In the genomic region with DNA sequence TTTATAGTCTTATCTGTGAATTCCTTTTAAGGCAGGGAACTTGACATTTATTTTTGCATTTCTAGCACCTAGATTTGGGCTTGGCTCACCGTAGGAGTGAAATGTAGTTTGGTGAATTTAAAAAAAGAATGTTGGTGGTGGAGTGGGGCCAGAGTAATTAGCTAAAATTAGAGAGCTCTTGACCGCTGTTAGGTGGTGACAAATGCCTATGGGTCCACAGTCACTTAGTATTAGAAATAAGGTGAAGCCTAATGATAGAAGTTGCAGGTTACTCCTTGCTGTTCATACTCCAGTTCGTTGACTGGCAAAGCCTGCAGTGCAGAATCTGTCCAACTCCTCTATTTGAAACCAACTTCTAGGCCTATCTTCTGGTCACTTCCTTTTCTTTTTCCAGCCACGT, we compare ENCODE assay signal across 33 cellular contexts.
"Had no signal": no experiment of that assay in that cellular context is flagged by ENCODE, and none has a peak within 500 bp of the region (broad histone marks: within the 10 kb centered on the region; RNA-seq: fewer than 3 reads in every experiment).

No MANE protein-coding gene starts in this region.

- DNase-seq: activated B cell treated with CpG ODN at 0.5 μM for 24 hours; activated CD4-positive, alpha-beta memory T cell treated with anti-CD3 and anti-CD28 coated beads, Interleukin-2, amount 10 ng/mL, durations not matched to agents 7 days and 5 days; activated CD4-positive, alpha-beta T cell treated with anti-CD3 and anti-CD28 coated beads for 4 hours; activated CD4-positive, alpha-beta T cell treated with anti-CD3 and anti-CD28 coated beads, Interleukin-2, amount 10 ng/mL, durations not matched to agents 24 days and 14 days; activated CD4-positive, alpha-beta T cell treated with anti-CD3 and anti-CD28 coated beads, Interleukin-2, amount 50 U/mL, for 48 hours; activated CD4-positive, CD25-positive, alpha-beta regulatory T cell treated with anti-CD3 and anti-CD28 coated beads, Interleukin-2, amount 50 U/mL, for 72 hours; activated CD8-positive, alpha-beta memory T cell treated with anti-CD3 and anti-CD28 coated beads, Interleukin-2, amount 50 U/mL, for 4 hours; activated gamma-delta T cell; activated naive CD4-positive, alpha-beta T cell treated with anti-CD3 and anti-CD28 coated beads, Interleukin-2, amount 10 ng/mL, durations not matched to agents 7 days and 5 days; activated naive CD4-positive, alpha-beta T cell treated with Interleukin-2 at 50 U/mL for 16 hours; activated naive CD8-positive, alpha-beta T cell treated with anti-CD3 and anti-CD28 coated beads, Interleukin-2, amount 10 ng/mL, durations not matched to agents 7 days and 5 days; activated naive CD8-positive, alpha-beta T cell treated with anti-CD3 and anti-CD28 coated beads, Interleukin-2, amount 50 U/mL, for 24 hours; activated T-cell treated with anti-CD3 and anti-CD28 coated beads for 4 hours; activated T-cell treated with anti-CD3 and anti-CD28 coated beads, Interleukin-2, amount 50 U/mL, for 1 hour; activated T-cell treated with anti-CD3 and anti-CD28 coated beads, Interleukin-2, amount 50 U/mL, for 4 hours; activated T-cell treated with anti-CD3 and anti-CD28 coated beads, Interleukin-2, amount 50 U/mL, for 72 hours; amygdala; anterior cingulate cortex; central memory CD4-positive, alpha-beta T cell; SW 1271; T-helper 1 cell; T-helper 2 cell; T-helper 9 cell had no signal

- H3K36me3 ChIP-seq: ascending aorta, cardiac muscle cell had no signal

- H3K27ac ChIP-seq: ascending aorta, cardiac muscle cell, VCaP had no signal

- H3K9me3 Mint-ChIP-seq: activated B cell treated with CpG ODN at 0.5 μM for 24 hours; activated CD4-positive, alpha-beta memory T cell treated with anti-CD3 and anti-CD28 coated beads, Interleukin-2, amount 10 ng/mL, durations not matched to agents 7 days and 5 days; activated CD4-positive, alpha-beta T cell treated with anti-CD3 and anti-CD28 coated beads, Interleukin-2, amount 10 ng/mL, durations not matched to agents 24 days and 14 days; activated naive CD8-positive, alpha-beta T cell treated with anti-CD3 and anti-CD28 coated beads, Interleukin-2, amount 10 ng/mL, durations not matched to agents 7 days and 5 days; activated naive CD8-positive, alpha-beta T cell treated with anti-CD3 and anti-CD28 coated beads, Interleukin-2, amount 50 U/mL, for 24 hours; activated T-cell treated with anti-CD3 and anti-CD28 coated beads, Interleukin-2, amount 50 U/mL, for 4 hours; activated T-cell treated with anti-CD3 and anti-CD28 coated beads, Interleukin-2, amount 50 U/mL, for 72 hours; activated T-helper 1 cell treated with anti-CD3 and anti-CD28 coated beads, Interleukin-12 subunit alpha, Interleukin-12 subunit beta, Interleukin-2, Interleukin-4 antibody, amounts not matched to agents 30 ng/mL and 10 ng/mL and 1 ng/mL, durations not matched to agents 14 hours and 24 hours and 36 hours; activated T-helper 17 cell treated with anti-CD3 and anti-CD28 coated beads, Interleukin-2, amount 50 U/mL, for 72 hours; T-helper 1 cell treated with Interleukin-12 subunit alpha and Interleukin-12 subunit beta and Interleukin-4 antibody, amounts not matched to agents 30 μg/mL and 1 μg/mL, for 36 hours; T-helper 2 cell treated with Interferon-gamma antibody and Interleukin-4, amounts not matched to agents 5 μg/mL and 100 μg/mL, for 36 hours had no signal

- H3K27me3 Mint-ChIP-seq: activated B cell treated with CpG ODN at 0.5 μM for 24 hours; activated CD4-positive, alpha-beta memory T cell treated with anti-CD3 and anti-CD28 coated beads, Interleukin-2, amount 10 ng/mL, durations not matched to agents 7 days and 5 days; activated CD4-positive, alpha-beta T cell treated with anti-CD3 and anti-CD28 coated beads, Interleukin-2, amount 10 ng/mL, durations not matched to agents 24 days and 14 days; activated naive CD4-positive, alpha-beta T cell treated with anti-CD3 and anti-CD28 coated beads, Interleukin-2, amount 10 ng/mL, durations not matched to agents 7 days and 5 days; activated naive CD8-positive, alpha-beta T cell; activated naive CD8-positive, alpha-beta T cell treated with anti-CD3 and anti-CD28 coated beads, Interleukin-2, amount 50 U/mL, for 24 hours; activated T-helper 17 cell treated with anti-CD3 and anti-CD28 coated beads, Interleukin-2, amount 50 U/mL, for 72 hours; brain had no signal

- H3K27ac Mint-ChIP-seq: activated B cell treated with CpG ODN at 0.5 μM for 24 hours; activated CD4-positive, alpha-beta memory T cell treated with anti-CD3 and anti-CD28 coated beads, Interleukin-2, amount 10 ng/mL, durations not matched to agents 7 days and 5 days; activated CD4-positive, alpha-beta T cell treated with anti-CD3 and anti-CD28 coated beads, Interleukin-2, amount 10 ng/mL, durations not matched to agents 24 days and 14 days; activated naive CD4-positive, alpha-beta T cell treated with anti-CD3 and anti-CD28 coated beads, Interleukin-2, amount 10 ng/mL, durations not matched to agents 7 days and 5 days; activated naive CD4-positive, alpha-beta T cell treated with anti-CD3 and anti-CD28 coated beads, Interleukin-2, amount 50 U/mL, for 24 hours; activated naive CD8-positive, alpha-beta T cell; activated naive CD8-positive, alpha-beta T cell treated with anti-CD3 and anti-CD28 coated beads, Interleukin-2, amount 10 ng/mL, durations not matched to agents 7 days and 5 days; activated naive CD8-positive, alpha-beta T cell treated with anti-CD3 and anti-CD28 coated beads, Interleukin-2, amount 50 U/mL, for 24 hours; activated T-cell treated with anti-CD3 and anti-CD28 coated beads, Interleukin-2, amount 50 U/mL, for 72 hours; activated T-helper 1 cell treated with anti-CD3 and anti-CD28 coated beads, Interleukin-12 subunit alpha, Interleukin-12 subunit beta, Interleukin-2, Interleukin-4 antibody, amounts not matched to agents 30 ng/mL and 10 ng/mL and 1 ng/mL, durations not matched to agents 14 hours and 24 hours and 36 hours; activated T-helper 17 cell treated with anti-CD3 and anti-CD28 coated beads, Interleukin-2, amount 50 U/mL, for 72 hours; brain; T-helper 1 cell treated with Interleukin-12 subunit alpha and Interleukin-12 subunit beta and Interleukin-4 antibody, amounts not matched to agents 30 μg/mL and 1 μg/mL, for 36 hours; T-helper 2 cell treated with Interferon-gamma antibody and Interleukin-4, amounts not matched to agents 5 μg/mL and 100 μg/mL, for 36 hours had no signal

- H3K36me3 Mint-ChIP-seq: activated naive CD4-positive, alpha-beta T cell treated with anti-CD3 and anti-CD28 coated beads, Interleukin-2, amount 10 ng/mL, durations not matched to agents 7 days and 5 days; activated naive CD4-positive, alpha-beta T cell treated with anti-CD3 and anti-CD28 coated beads, Interleukin-2, amount 50 U/mL, for 24 hours; activated naive CD8-positive, alpha-beta T cell; activated naive CD8-positive, alpha-beta T cell treated with anti-CD3 and anti-CD28 coated beads, Interleukin-2, amount 10 ng/mL, durations not matched to agents 7 days and 5 days; brain had no signal

- H3K27me3 ChIP-seq: ascending aorta, cardiac muscle cell had no signal

- H3K4me3 Mint-ChIP-seq: activated B cell treated with CpG ODN at 0.5 μM for 24 hours; activated CD4-positive, alpha-beta memory T cell treated with anti-CD3 and anti-CD28 coated beads, Interleukin-2, amount 10 ng/mL, durations not matched to agents 7 days and 5 days; activated CD4-positive, alpha-beta T cell treated with anti-CD3 and anti-CD28 coated beads, Interleukin-2, amount 10 ng/mL, durations not matched to agents 24 days and 14 days; activated naive CD4-positive, alpha-beta T cell treated with anti-CD3 and anti-CD28 coated beads, Interleukin-2, amount 10 ng/mL, durations not matched to agents 7 days and 5 days; activated naive CD4-positive, alpha-beta T cell treated with anti-CD3 and anti-CD28 coated beads, Interleukin-2, amount 50 U/mL, for 24 hours; activated naive CD8-positive, alpha-beta T cell; activated naive CD8-positive, alpha-beta T cell treated with anti-CD3 and anti-CD28 coated beads, Interleukin-2, amount 10 ng/mL, durations not matched to agents 7 days and 5 days; activated naive CD8-positive, alpha-beta T cell treated with anti-CD3 and anti-CD28 coated beads, Interleukin-2, amount 50 U/mL, for 24 hours; activated T-cell treated with anti-CD3 and anti-CD28 coated beads, Interleukin-2, amount 50 U/mL, for 4 hours; activated T-cell treated with anti-CD3 and anti-CD28 coated beads, Interleukin-2, amount 50 U/mL, for 72 hours; activated T-helper 1 cell treated with anti-CD3 and anti-CD28 coated beads, Interleukin-12 subunit alpha, Interleukin-12 subunit beta, Interleukin-2, Interleukin-4 antibody, amounts not matched to agents 30 ng/mL and 10 ng/mL and 1 ng/mL, durations not matched to agents 14 hours and 24 hours and 36 hours; activated T-helper 17 cell treated with anti-CD3 and anti-CD28 coated beads, Interleukin-2, amount 50 U/mL, for 72 hours; brain; T-helper 1 cell treated with Interleukin-12 subunit alpha and Interleukin-12 subunit beta and Interleukin-4 antibody, amounts not matched to agents 30 μg/mL and 1 μg/mL, for 36 hours; T-helper 2 cell treated with Interferon-gamma antibody and Interleukin-4, amounts not matched to agents 5 μg/mL and 100 μg/mL, for 36 hours had no signal

- H3K4me3 ChIP-seq: ascending aorta, cardiac muscle cell had no signal

- ATAC-seq: activated naive CD8-positive, alpha-beta T cell treated with anti-CD3 and anti-CD28 coated beads, Interleukin-2, amount 50 U/mL, for 24 hours; activated T-cell treated with anti-CD3 and anti-CD28 coated beads, Interleukin-2, amount 50 U/mL, for 4 hours; activated T-cell treated with anti-CD3 and anti-CD28 coated beads, Interleukin-2, amount 50 U/mL, for 72 hours; activated T-helper 17 cell treated with anti-CD3 and anti-CD28 coated beads, Interleukin-2, amount 50 U/mL, for 72 hours had no signal

- H3K4me1 Mint-ChIP-seq: activated B cell treated with CpG ODN at 0.5 μM for 24 hours; activated CD4-positive, alpha-beta memory T cell treated with anti-CD3 and anti-CD28 coated beads, Interleukin-2, amount 10 ng/mL, durations not matched to agents 7 days and 5 days; activated CD4-positive, alpha-beta T cell treated with anti-CD3 and anti-CD28 coated beads, Interleukin-2, amount 10 ng/mL, durations not matched to agents 24 days and 14 days; activated naive CD4-positive, alpha-beta T cell treated with anti-CD3 and anti-CD28 coated beads, Interleukin-2, amount 10 ng/mL, durations not matched to agents 7 days and 5 days; activated naive CD4-positive, alpha-beta T cell treated with anti-CD3 and anti-CD28 coated beads, Interleukin-2, amount 50 U/mL, for 24 hours; activated naive CD8-positive, alpha-beta T cell treated with anti-CD3 and anti-CD28 coated beads, Interleukin-2, amount 10 ng/mL, durations not matched to agents 7 days and 5 days; activated naive CD8-positive, alpha-beta T cell treated with anti-CD3 and anti-CD28 coated beads, Interleukin-2, amount 50 U/mL, for 24 hours; activated T-helper 17 cell treated with anti-CD3 and anti-CD28 coated beads, Interleukin-2, amount 50 U/mL, for 72 hours had no signal

- H3K4me1 ChIP-seq: ascending aorta had no signal

- H3K9me3 ChIP-seq: ascending aorta had no signal
